In genomic region chr2:177252808-177253531, GRCh38 we compare ENCODE assay signal across 8 cellular contexts. TPM values are rescaled to one million over a fixed set of nuclear protein-coding genes. Genes with fewer than 3 reads are reported as not detected.
DNase-seq lines count a peak whose midpoint lies in the region; ATAC-seq and TF ChIP-seq lines count a peak whose summit lies in the region.

No MANE protein-coding gene starts in this region.

- H3K9me3 ChIP-seq in CD4-positive, CD25-positive, alpha-beta regulatory T cell (ENCODE audit: control insufficient read depth in 2 of 2, low read length in 2 of 2) = no peaks in the 10 kb centered on the region
- no peaks in the 10 kb centered on the region for H3K9me3 ChIP-seq in prostate gland

- H3K4me3 ChIP-seq in CD4-positive, CD25-positive, alpha-beta regulatory T cell (ENCODE audit: low read depth, low read length) = peak overlapping the region; percentile 64
- no peak overlapping the region for H3K4me3 ChIP-seq in prostate gland

- H3K4me1 ChIP-seq in CD4-positive, CD25-positive, alpha-beta regulatory T cell (ENCODE audit: control insufficient read depth, insufficient read depth, low read length, poor library complexity, severe bottlenecking) = peaks cover 79% of the 10 kb centered on the region
- peaks cover 14% of the 10 kb centered on the region for H3K4me1 ChIP-seq in prostate gland (replicated peaks)

- intact Hi-C loops in natural killer cell (cut with micrococcal nuclease) = loop anchor here (1.0 kb wide), 3 partner anchors 10 to 41 kb away; partner anchors contain the start of gene HNRNPA3
- intact Hi-C loops in prostate gland (cut with DNase I) = no loop called here

- TF ChIP-seq CTCF in chondrocyte (IDR thresholded peaks at IDR 0.05) (no peak), natural killer cell (IDR thresholded peaks at IDR 0.05) (no peak), prostate gland (IDR thresholded peaks at IDR 0.05) (no peak)

- H3K27ac Mint-ChIP-seq in CD4-positive, CD25-positive, alpha-beta regulatory T cell = peak overlapping the region; percentile 94 to 99 (median 98)
- peak overlapping the region; percentile 91 for H3K27ac Mint-ChIP-seq in chondrocyte (ENCODE audit: unreplicated experiment)
- peak overlapping the region; percentile 99 to 100 for H3K27ac Mint-ChIP-seq in natural killer cell

- peaks cover 33% of the 10 kb centered on the region for H3K36me3 Mint-ChIP-seq in CD4-positive, CD25-positive, alpha-beta regulatory T cell
- H3K36me3 Mint-ChIP-seq in chondrocyte (ENCODE audit: low read depth) = peaks cover 5% of the 10 kb centered on the region
- no peaks in the 10 kb centered on the region for H3K36me3 Mint-ChIP-seq in natural killer cell

- no peaks in the 10 kb centered on the region for H3K27me3 Mint-ChIP-seq in CD4-positive, CD25-positive, alpha-beta regulatory T cell
- H3K27me3 Mint-ChIP-seq in chondrocyte (ENCODE audit: low read depth) (no peaks in the 10 kb centered on the region), natural killer cell (ENCODE audit: low read depth in 2 of 2) (no peaks in the 10 kb centered on the region)

- DNase-seq in CD4-positive, CD25-positive, alpha-beta regulatory T cell = peak in 1 of 3 donors; percentile 38
- DNase-seq in MV-4-11 (lab: John Stamatoyannopoulos, UW) (peak; percentile 56), chondrocyte (ENCODE audit: low spot score) (no peak), natural killer cell (no peak), prostate gland (ENCODE audit: low spot score) (no peak), NCI-H1436 (lab: John Stamatoyannopoulos, UW) (no peak)

- H3K4me3 Mint-ChIP-seq in CD4-positive, CD25-positive, alpha-beta regulatory T cell = peak overlapping the region; percentile 22 to 80 (median 68)
- H3K4me3 Mint-ChIP-seq in chondrocyte (ENCODE audit: unreplicated experiment) (no peak overlapping the region), natural killer cell (peak overlapping the region; percentile 85)

- 86% methylated on average over 5 of the region's 5 CpGs for WGBS in prostate gland

- no peaks in the 10 kb centered on the region for H3K27me3 ChIP-seq in CD4-positive, CD25-positive, alpha-beta regulatory T cell (ENCODE audit: control insufficient read depth, insufficient read depth, low read length)
- no peaks in the 10 kb centered on the region for H3K27me3 ChIP-seq in prostate gland (replicated peaks; ENCODE audit: insufficient read depth)

- peaks cover 0 to 1% (median 0%) of the 10 kb centered on the region in 7 donors for H3K9me3 Mint-ChIP-seq in CD4-positive, CD25-positive, alpha-beta regulatory T cell
- H3K9me3 Mint-ChIP-seq in chondrocyte (ENCODE audit: low read depth) (no peaks in the 10 kb centered on the region), natural killer cell (peaks cover 0 to 2% of the 10 kb centered on the region in 2 donors)

- TF ChIP-seq POLR2A in prostate gland (IDR thresholded peaks at IDR 0.05) = no peak

- peaks cover 46 to 92% (median 79%) of the 10 kb centered on the region in 4 donors for H3K4me1 Mint-ChIP-seq in CD4-positive, CD25-positive, alpha-beta regulatory T cell
- H3K4me1 Mint-ChIP-seq in chondrocyte (ENCODE audit: low read depth) (peaks cover 78% of the 10 kb centered on the region), natural killer cell (peaks cover 80 to 88% of the 10 kb centered on the region in 2 donors)

- ATAC-seq in CD4-positive, CD25-positive, alpha-beta regulatory T cell (ENCODE audit: low read depth in 2 of 2) = no peak
- ATAC-seq in natural killer cell = no peak
- ATAC-seq in HG02981 (IDR thresholded peaks at IDR 0.05; ENCODE audit: unreplicated experiment) = no peak
- ATAC-seq in HG03460 (IDR thresholded peaks at IDR 0.05; ENCODE audit: unreplicated experiment) = no peak

- H3K36me3 ChIP-seq in CD4-positive, CD25-positive, alpha-beta regulatory T cell (ENCODE audit: control insufficient read depth, insufficient read depth, low read length) = peaks cover 26% of the 10 kb centered on the region
- H3K36me3 ChIP-seq in prostate gland = no peaks in the 10 kb centered on the region

- peak overlapping the region; percentile 80 for H3K27ac ChIP-seq in CD4-positive, CD25-positive, alpha-beta regulatory T cell (ENCODE audit: insufficient read depth, low read length, poor library complexity, severe bottlenecking)
- H3K27ac ChIP-seq in prostate gland = no peak overlapping the region

RNA-seq across cellular contexts. Expression of gene NFE2L2, which starts 11.6 kb away (rescaled TPM):
- total RNA-seq in CD4-positive, CD25-positive, alpha-beta regulatory T cell = 121 TPM
- polyA plus RNA-seq in CD4-positive, CD25-positive, alpha-beta regulatory T cell = 10 to 100 TPM; 44.5 to 64.7 (median 55.5) TPM
- total RNA-seq in chondrocyte (65.7 to 88.2 TPM (median 86.8 TPM) in 3 replicates), natural killer cell (10 to 100 TPM; 76.0 to 99.8 (median 84.6) TPM), prostate gland (100 to 1,000 TPM in 1 of 2 donors, 10 to 100 TPM in 1; 98.6 to 126 TPM)

RNA-seq across cellular contexts. Expression of gene HNRNPA3, which starts 40.4 kb away (rescaled TPM):
- 231 TPM for total RNA-seq in CD4-positive, CD25-positive, alpha-beta regulatory T cell
- 10 to 100 TPM; 38.8 to 62.8 (median 56.2) TPM for polyA plus RNA-seq in CD4-positive, CD25-positive, alpha-beta regulatory T cell
- total RNA-seq in chondrocyte (98.0 to 153 TPM (median 106 TPM) in 3 replicates), natural killer cell (100 to 1,000 TPM; 223 to 298 (median 289) TPM), prostate gland (10 to 100 TPM; 56.5 to 57.0 TPM)
